In genomic region chr2:9398881-9399805, GRCh38 we compare ENCODE assay signal across 14 cellular contexts. TPM values are rescaled to one million over a fixed set of nuclear protein-coding genes. Genes with fewer than 3 reads are reported as not detected.
DNase-seq lines count a peak whose midpoint lies in the region; ATAC-seq and TF ChIP-seq lines count a peak whose summit lies in the region.
"Had no signal": no experiment of that assay in that cellular context is flagged by ENCODE, and none has a peak within 500 bp of the region (broad histone marks: within the 10 kb centered on the region; RNA-seq: fewer than 3 reads in every experiment).

No MANE protein-coding gene starts in this region.

- no peak overlapping the region for H3K4me3 ChIP-seq in left ventricle myocardium inferior
- H3K4me3 ChIP-seq in upper lobe of right lung = no peak overlapping the region
- H3K4me3 ChIP-seq: SK-N-MC had no signal

- ATAC-seq in upper lobe of right lung (peak; percentile 40), GM19395 (IDR thresholded peaks at IDR 0.05; ENCODE audit: unreplicated experiment) (no peak)

- H3K36me3 ChIP-seq in left ventricle myocardium inferior (peaks cover 48% of the 10 kb centered on the region), upper lobe of right lung (peaks cover 16% of the 10 kb centered on the region)

- no peaks in the 10 kb centered on the region for H3K27me3 ChIP-seq in left ventricle myocardium inferior (ENCODE audit: low read depth)
- no peaks in the 10 kb centered on the region for H3K27me3 ChIP-seq in upper lobe of right lung

- intact Hi-C loops in left ventricle myocardium inferior (cut with micrococcal nuclease) (no loop called here), upper lobe of right lung (cut with DNase I) (no loop called here)

- TF ChIP-seq CTCF in left ventricle myocardium inferior (IDR thresholded peaks at IDR 0.05; ENCODE audit: borderline replicate concordance) (no peak), upper lobe of right lung (IDR thresholded peaks at IDR 0.05) (no peak)

- H3K4me1 ChIP-seq in left ventricle myocardium inferior (peaks cover 27% of the 10 kb centered on the region), upper lobe of right lung (peaks cover 6% of the 10 kb centered on the region)

- H3K27ac ChIP-seq in caudate nucleus (ENCODE audit: low read depth, low read length) = peak overlapping the region; percentile 19
- H3K27ac ChIP-seq in left ventricle myocardium inferior (replicated peaks) = peak overlapping the region; percentile 79
- peak overlapping the region; percentile 36 for H3K27ac ChIP-seq in upper lobe of right lung
- H3K27ac ChIP-seq: epithelial cell of prostate, SK-N-MC had no signal

- H3K9me3 ChIP-seq in left ventricle myocardium inferior (replicated peaks) = no peaks in the 10 kb centered on the region
- H3K9me3 ChIP-seq in upper lobe of right lung = no peaks in the 10 kb centered on the region

- DNase-seq in caudate nucleus (lab: John Stamatoyannopoulos, UW) (no peak), left ventricle myocardium inferior (no peak), pons (ENCODE audit: low spot score) (peak; percentile 66), upper lobe of right lung (peak; percentile 60), GOT3 (lab: John Stamatoyannopoulos, UW) (no peak)
- DNase-seq in stimulated activated CD4-positive, alpha-beta T cell treated with anti-CD3 and anti-CD28 coated beads, Interleukin-4, amount 100 ng/mL, for 1 hour = no peak
- DNase-seq: activated CD4-positive, CD25-positive, alpha-beta regulatory T cell; activated T-cell treated with anti-CD3 and anti-CD28 coated beads, Interleukin-2, amount 50 U/mL, for 24 hours; CD4-positive, alpha-beta T cell; KG1; NCI-H1694 treated with DMSO at 0.1 percent for 48 hours had no signal

RNA-seq across cellular contexts. Expression of gene ITGB1BP1, which starts 24.2 kb away (rescaled TPM):
- total RNA-seq in left ventricle myocardium inferior (75.6 TPM), upper lobe of right lung (78.2 TPM)

RNA-seq across cellular contexts. Expression of gene CPSF3, which starts 24.3 kb away (rescaled TPM):
- total RNA-seq in left ventricle myocardium inferior = 15.6 TPM
- 23.2 TPM for total RNA-seq in upper lobe of right lung

Comparison
In these comparisons a context has a peak if more than half of its experiments do, and no peak if none do; other contexts are left out.
1. DNase-seq: peak in pons (single experiment) and upper lobe of right lung (single experiment); none in caudate nucleus (0 of 61), left ventricle myocardium inferior (single experiment), GOT3 (single experiment) and stimulated activated CD4-positive, alpha-beta T cell treated with anti-CD3 and anti-CD28 coated beads, Interleukin-4, amount 100 ng/mL, for 1 hour (single experiment).
2. H3K27ac ChIP-seq: peak in every context shown above with its lines; median percentile 79 in left ventricle myocardium inferior; 36 in upper lobe of right lung; 19 in caudate nucleus.